13 cellular contexts compared by ENCODE assay signal in genomic region chr2:85662899-85663683, GRCh38. TPM values are rescaled to one million over a fixed set of nuclear protein-coding genes. Genes with fewer than 3 reads are reported as not detected.
DNase-seq lines count a peak whose midpoint lies in the region; ATAC-seq, FAIRE-seq and TF ChIP-seq lines count a peak whose summit lies in the region.
"Had no signal": no experiment of that assay in that cellular context is flagged by ENCODE, and none has a peak within 500 bp of the region (broad histone marks: within the 10 kb centered on the region; RNA-seq: fewer than 3 reads in every experiment).

No MANE protein-coding gene starts in this region.

- H3K27me3 ChIP-seq in left lung: no peaks in the 10 kb centered on the region
- H3K27me3 ChIP-seq: BLaER1 had no signal

- 84% methylated on average over 11 of the region's 11 CpGs for WGBS in A549 (ENCODE audit: missing lambda C conversion rate)

- H3K27ac ChIP-seq in A549 (peak overlapping the region in 1 of 2 experiments; percentile 74; a peak in 3 of 6 replicates), left lung (peak overlapping the region; percentile 82 to 94)
- H3K27ac ChIP-seq: BLaER1 had no signal

- POLR2A ChIA-PET in A549 (lab: Yijun Ruan, JAX): no interaction called here

- TF ChIP-seq CTCF in A549 (IDR thresholded peaks at IDR 0.05) (no peak), choroid plexus epithelial cell (conservative IDR thresholded peaks at IDR 0.05; ENCODE audit: low read depth, low read length) (no peak), left lung (IDR thresholded peaks at IDR 0.05) (no peak)

- H3K4me3 ChIP-seq in A549: no peak overlapping the region
- H3K4me3 ChIP-seq in choroid plexus epithelial cell (ENCODE audit: low read depth, low read length): no peak overlapping the region
- H3K4me3 ChIP-seq in left lung: peak overlapping the region; percentile 31 to 36
- H3K4me3 ChIP-seq: BLaER1 had no signal

- CTCF ChIA-PET in A549 (lab: Yijun Ruan, JAX): interaction anchor here (0.8 to 10.5 kb wide), 5 partner anchors 14 to 164 kb away, joined by 3 to 73 read pairs (median 5); no protein-coding TSS in a partner anchor

- no peak for FAIRE-seq in A549 (lab: Jason Lieb, UNC)
- no peak for FAIRE-seq in GM19239 (lab: Jason Lieb, UNC)

- ATAC-seq in A549: peak; percentile 72 to 80
- ATAC-seq in left lung: no peak

- peaks cover 0 to 11% of the 10 kb centered on the region in 2 donors for H3K36me3 ChIP-seq in left lung

- intact Hi-C loops in left lung (cut with DNase I): no loop called here

- H3K9me3 ChIP-seq in A549 (no peaks in the 10 kb centered on the region), left lung (no peaks in the 10 kb centered on the region)
- H3K9me3 ChIP-seq: BLaER1 had no signal

- TF ChIP-seq RAD21 in A549 (conservative IDR thresholded peaks at IDR 0.05 in 1 of 2, IDR thresholded peaks at IDR 0.05 in 1 of 2): no peak

- no peak for TF ChIP-seq EP300 in A549 (IDR thresholded peaks at IDR 0.05)

- H3K4me1 ChIP-seq in A549 (peaks cover 15% of the 10 kb centered on the region), left lung (peaks cover 3 to 30% of the 10 kb centered on the region in 2 donors)

- H3K4me2 ChIP-seq in A549: no peak overlapping the region
- H3K4me2 ChIP-seq: BLaER1 had no signal

- peak in 1 of 2 experiments; percentile 67 for DNase-seq in A549 (ENCODE audit: low read depth in 1 of 2, low spot score in 1 of 2)
- peak; percentile 91 for DNase-seq in HT1080 (ENCODE audit: low read depth)
- peak; percentile 87 for DNase-seq in choroid plexus epithelial cell (ENCODE audit: low read depth)
- no peak for DNase-seq in left lung
- DNase-seq in stimulated activated CD4-positive, alpha-beta T cell treated with anti-CD3 and anti-CD28 coated beads, Interleukin-4, amount 100 ng/mL, for 4 hours: no peak
- no peak for DNase-seq in COR-L47 (lab: John Stamatoyannopoulos, UW)
- DNase-seq in NCI-H2227 (lab: John Stamatoyannopoulos, UW; ENCODE audit: unreplicated experiment): no peak
- no peak for DNase-seq in GM19239 (ENCODE audit: insufficient read length, low spot score)
- DNase-seq: activated T-cell treated with anti-CD3 and anti-CD28 coated beads, Interleukin-2, amount 50 U/mL, for 72 hours; NCI-H1105 treated with DMSO at 0.1 percent for 48 hours; posterior cingulate gyrus; stimulated activated naive CD4-positive, alpha-beta T cell treated with Interleukin-2 at 50 U/mL for 16 hours had no signal

- TF ChIP-seq POLR2A in A549 (IDR thresholded peaks at IDR 0.05; ENCODE audit: low read length): 0 out of 2 replicates have a peak, but pooled peaks have one; percentile 5

TF ChIP-seq in A549, 52 proteins besides CTCF, POLR2A, EP300 and RAD21:
- peak; percentile 54 for TF ChIP-seq REST (IDR thresholded peaks at IDR 0.05)
- TF ChIP-seq FOSL2 (IDR thresholded peaks at IDR 0.05): no peak
- TF ChIP-seq FOSL2 (CRISPR knock-in tag; IDR thresholded peaks at IDR 0.05): peak; percentile 48
- no peak for TF ChIP-seq GATA3 (IDR thresholded peaks at IDR 0.05; ENCODE audit: borderline replicate concordance)
- TF ChIP-seq ELK1 (IDR thresholded peaks at IDR 0.05; ENCODE audit: low read depth, low read length): no peak

RNA-seq across cellular contexts. Expression of gene SFTPB, which starts 4.9 kb away (rescaled TPM):
- not detected in 2 replicates for polyA plus RNA-seq in A549 (2011; rRNA removed)
- 0.01 TPM in 1 of 2 replicates, not detected in the other for polyA plus RNA-seq in A549 (2012; cell fraction: cytosol; rRNA removed)
- polyA plus RNA-seq in A549 (2012; cell fraction: nucleus; rRNA removed): not detected in 2 replicates
- 0.08 TPM in 1 of 3 replicates, not detected in the others for polyA plus RNA-seq in A549 (2017; fragmentation: RNase III; extraction: RNeasy Plus Mini Kit Qiagen cat#74134 plus additional on column Dnase treatment)
- not detected in 2 replicates for polyA minus RNA-seq in A549 (2011; rRNA and poly(A)+ RNA removed)
- not detected in 2 replicates for total RNA-seq in HT1080 (2014; rRNA removed; shearing (Covaris generic))
- polyA plus RNA-seq in HT1080 (2015; cell fraction: cytosol; rRNA removed): not detected in 2 replicates
- polyA plus RNA-seq in HT1080 (2015; cell fraction: nucleus; rRNA removed): not detected in 2 replicates
- total RNA-seq in left lung: over 10,000 TPM; 11,570 to 18,328 TPM
- total RNA-seq: activated T-cell treated with anti-CD3 and anti-CD28 coated beads, Interleukin-2, amount 50 U/mL, for 72 hours had no signal

RNA-seq across cellular contexts. Expression of gene GNLY, which starts 31.1 kb away (rescaled TPM):
- polyA plus RNA-seq in A549 (2011; rRNA removed) (not detected in 2 replicates), A549 (2017; fragmentation: RNase III; extraction: RNeasy Plus Mini Kit Qiagen cat#74134 plus additional on column Dnase treatment) (not detected in 3 replicates)
- polyA plus RNA-seq in A549 (2012; cell fraction: cytosol; rRNA removed): not detected in 2 replicates
- polyA plus RNA-seq in A549 (2012; cell fraction: nucleus; rRNA removed): 0.12 and 0.15 TPM in 2 replicates
- not detected in 2 replicates for polyA minus RNA-seq in A549 (2011; rRNA and poly(A)+ RNA removed)
- not detected in 2 replicates for total RNA-seq in HT1080 (2014; rRNA removed; shearing (Covaris generic))
- polyA plus RNA-seq in HT1080 (2015; cell fraction: cytosol; rRNA removed): not detected in 2 replicates
- polyA plus RNA-seq in HT1080 (2015; cell fraction: nucleus; rRNA removed): not detected in 2 replicates
- total RNA-seq in left lung: 10 to 100 TPM in 1 of 2 donors, 1 to 10 TPM in 1; 9.2 to 10.5 TPM

RNA-seq across cellular contexts. Expression of gene USP39, which starts 47.1 kb away (rescaled TPM):
- 90.4 and 103 TPM in 2 replicates for polyA plus RNA-seq in A549 (2011; rRNA removed)
- polyA plus RNA-seq in A549 (2012; cell fraction: cytosol; rRNA removed): 79.0 and 87.3 TPM in 2 replicates
- 107 and 135 TPM in 2 replicates for polyA plus RNA-seq in A549 (2012; cell fraction: nucleus; rRNA removed)
- polyA plus RNA-seq in A549 (2017; fragmentation: RNase III; extraction: RNeasy Plus Mini Kit Qiagen cat#74134 plus additional on column Dnase treatment): 78.7 to 91.0 TPM (median 82.8 TPM) in 3 replicates
- polyA minus RNA-seq in A549 (2011; rRNA and poly(A)+ RNA removed): 82.5 and 94.8 TPM in 2 replicates
- total RNA-seq in HT1080 (2014; rRNA removed; shearing (Covaris generic)): 87.9 and 95.0 TPM in 2 replicates
- polyA plus RNA-seq in HT1080 (2015; cell fraction: cytosol; rRNA removed): 65.3 TPM in 2 replicates
- polyA plus RNA-seq in HT1080 (2015; cell fraction: nucleus; rRNA removed): 73.8 and 95.2 TPM in 2 replicates
- total RNA-seq in left lung: 10 to 100 TPM; 44.5 to 45.5 TPM

RNA-seq across cellular contexts. Expression of gene C2orf68, which starts 51.2 kb away (rescaled TPM):
- polyA plus RNA-seq in A549 (2011; rRNA removed): 48.3 and 57.4 TPM in 2 replicates
- polyA plus RNA-seq in A549 (2012; cell fraction: cytosol; rRNA removed): 21.9 and 26.3 TPM in 2 replicates
- polyA plus RNA-seq in A549 (2012; cell fraction: nucleus; rRNA removed): 22.0 and 27.8 TPM in 2 replicates
- polyA plus RNA-seq in A549 (2017; fragmentation: RNase III; extraction: RNeasy Plus Mini Kit Qiagen cat#74134 plus additional on column Dnase treatment): 22.8 to 26.1 TPM (median 25.9 TPM) in 3 replicates
- 71.1 and 77.7 TPM in 2 replicates for polyA minus RNA-seq in A549 (2011; rRNA and poly(A)+ RNA removed)
- total RNA-seq in HT1080 (2014; rRNA removed; shearing (Covaris generic)): 26.5 and 31.4 TPM in 2 replicates
- 18.8 and 20.6 TPM in 2 replicates for polyA plus RNA-seq in HT1080 (2015; cell fraction: cytosol; rRNA removed)
- 26.0 and 51.3 TPM in 2 replicates for polyA plus RNA-seq in HT1080 (2015; cell fraction: nucleus; rRNA removed)
- total RNA-seq in left lung: 10 to 100 TPM; 37.0 to 42.5 TPM

Comparison
In these comparisons a context has a peak if more than half of its experiments do, and no peak if none do; other contexts are left out.
1. DNase-seq: peak in HT1080 (single experiment) and choroid plexus epithelial cell (single experiment); none in left lung (0 of 2), stimulated activated CD4-positive, alpha-beta T cell treated with anti-CD3 and anti-CD28 coated beads, Interleukin-4, amount 100 ng/mL, for 4 hours (0 of 2), COR-L47 (single experiment), NCI-H2227 (single experiment) and GM19239 (single experiment).
2. H3K4me3 ChIP-seq: peak in left lung (2 of 2); none in A549 (single experiment) and choroid plexus epithelial cell (single experiment).
3. RNA of gene SFTPB, which starts 4.9 kb away (total RNA-seq): 11,570 to 18,328 TPM in left lung; not detected in HT1080; every median in the first group is over 1,000 times any median in the second.
4. RNA of gene GNLY, which starts 31.1 kb away (total RNA-seq): 9.2 to 10.5 TPM in left lung; not detected in HT1080; every median in the first group is over 10 times any median in the second.